8 cellular contexts compared by ENCODE assay signal in genomic region chr14:53217283-53217994, GRCh38.
A peak's percentile ranks its signal among the peaks of the same experiment; 100 is the strongest.
DNase-seq lines count a peak whose midpoint lies in the region; ATAC-seq and TF ChIP-seq lines count a peak whose summit lies in the region.

No MANE protein-coding gene starts in this region.

- peak; percentile 91 for DNase-seq in Caki2 (ENCODE audit: low read depth)
- DNase-seq in NOMO-1 treated with dmso at 0.1 percent for 144 hours (lab: John Stamatoyannopoulos, UW; ENCODE audit: unreplicated experiment) = peak; percentile 67
- peak; percentile 88 for DNase-seq in activated CD8-positive, alpha-beta memory T cell treated with anti-CD3 and anti-CD28 coated beads, Interleukin-2, amount 50 U/mL, for 48 hours
- peak; percentile 95 for DNase-seq in esophagus muscularis mucosa (ENCODE audit: extremely low spot score)
- DNase-seq in natural killer cell = peak; percentile 55
- DNase-seq in stimulated activated naive CD4-positive, alpha-beta T cell treated with Interleukin-2 at 50 U/mL for 16 hours (lab: John Stamatoyannopoulos, UW) = peak; percentile 71

- H3K36me3 ChIP-seq in esophagus muscularis mucosa = no peaks in the 10 kb centered on the region

- intact Hi-C loops in esophagus muscularis mucosa (cut with DNase I) (no loop called here), natural killer cell (cut with micrococcal nuclease) (no loop called here)

- ATAC-seq in GM19463 (IDR thresholded peaks at IDR 0.05; ENCODE audit: unreplicated experiment) (peak; percentile 99), HG03575 (IDR thresholded peaks at IDR 0.05; ENCODE audit: extremely low read depth, insufficient number of reproducible peaks, low FRiP score, unreplicated experiment) (peak; percentile 64), natural killer cell (peak; percentile 95 to 98 (median 95))

- TF ChIP-seq CTCF in esophagus muscularis mucosa (IDR thresholded peaks at IDR 0.05) (peak; percentile 40 to 73 (median 57)), natural killer cell (IDR thresholded peaks at IDR 0.05) (peak; percentile 45)

- H3K9me3 ChIP-seq in esophagus muscularis mucosa = no peaks in the 10 kb centered on the region

- peak overlapping the region; percentile 34 to 63 (median 56) for H3K27ac ChIP-seq in esophagus muscularis mucosa (replicated peaks in 1 of 4)

- H3K27ac Mint-ChIP-seq in natural killer cell = peak overlapping the region in 1 of 2 donors; percentile 21

- H3K27me3 ChIP-seq in esophagus muscularis mucosa = no peaks in the 10 kb centered on the region

- WGBS in esophagus muscularis mucosa = 0% methylated on average over 14 of the region's 39 CpGs

- in situ Hi-C loops in Caki2 (cut with HindIII; ENCODE audit: low pct_unique_long_range_greater_than_20kb, low sequenced_read_pairs) = no loop called here

- peak overlapping the region; percentile 59 to 81 (median 67) for H3K4me3 ChIP-seq in esophagus muscularis mucosa

- H3K4me1 Mint-ChIP-seq in natural killer cell = peaks cover 4 to 10% of the 10 kb centered on the region in 2 donors

- peak overlapping the region; percentile 86 for H3K4me3 Mint-ChIP-seq in natural killer cell

- TF ChIP-seq POLR2A in esophagus muscularis mucosa (IDR thresholded peaks at IDR 0.05; ENCODE audit: low read depth) = no peak

- H3K4me1 ChIP-seq in esophagus muscularis mucosa = peaks cover 0 to 10% (median 7%) of the 10 kb centered on the region in 4 donors

- H3K27me3 Mint-ChIP-seq in natural killer cell (ENCODE audit: low read depth in 2 of 2) = no peaks in the 10 kb centered on the region

- H3K36me3 Mint-ChIP-seq in natural killer cell = no peaks in the 10 kb centered on the region

- TF ChIP-seq EP300 in esophagus muscularis mucosa (IDR thresholded peaks at IDR 0.05) = no peak

- H3K9me3 Mint-ChIP-seq in natural killer cell = no peaks in the 10 kb centered on the region

Comparison
In these comparisons a context has a peak if more than half of its experiments do, and no peak if none do; other contexts are left out.
1. Peak in every context shown above with its lines: DNase-seq, ATAC-seq, H3K4me3 ChIP-seq and H3K27ac ChIP-seq.